8 cellular contexts compared by ENCODE assay signal in genomic region chr9:129641751-129642585, GRCh38. TPM values are rescaled to one million over a fixed set of nuclear protein-coding genes. Genes with fewer than 3 reads are reported as not detected.
A peak's percentile ranks its signal among the peaks of the same experiment; 100 is the strongest.
DNase-seq lines count a peak whose midpoint lies in the region; TF ChIP-seq lines count a peak whose summit lies in the region.

ASB6 (minus strand) TSS chr9:129642151; CDS start chr9:129641999, 152 bp downstream.

- peak; percentile 100 for DNase-seq in GM10248 (ENCODE audit: extremely low spot score)
- peak; percentile 89 for DNase-seq in HFF-Myc (ENCODE audit: extremely low read depth, low read depth)
- peak; percentile 93 for DNase-seq in NAMALWA (ENCODE audit: low spot score)
- DNase-seq in SKM-1 (lab: John Stamatoyannopoulos, UW; ENCODE audit: unreplicated experiment), result peak; percentile 90
- DNase-seq in head of caudate nucleus, result peak; percentile 83 to 99 (median 96)
- peak; percentile 98 to 99 (median 99) for DNase-seq in ovary
- peak; percentile 96 to 99 for DNase-seq in tibial artery

- peak within 1 kb of the TSS; percentile 66 to 89 for H3K27ac ChIP-seq in ovary
- H3K27ac ChIP-seq in tibial artery, result peak within 1 kb of the TSS; percentile 79 to 93

- H3K9me3 Mint-ChIP-seq in activated naive CD8-positive, alpha-beta T cell (ENCODE audit: low read depth), result no peaks in the 10 kb centered on the region

- H3K4me3 ChIP-seq in HFF-Myc (replicated peaks; ENCODE audit: low read depth, low read length), result peak within 1 kb of the TSS; percentile 95
- H3K4me3 ChIP-seq in ovary, result peak within 1 kb of the TSS; percentile 89
- H3K4me3 ChIP-seq in tibial artery, result peak within 1 kb of the TSS; percentile 92

- TF ChIP-seq CTCF in GM10248 (IDR thresholded peaks at IDR 0.05; ENCODE audit: control extremely low read depth, extremely low read depth, low read depth, missing control alignments) (peak; percentile 83), HFF-Myc (IDR thresholded peaks at IDR 0.05; ENCODE audit: low read depth, low read length, missing control alignments) (peak; percentile 92), ovary (IDR thresholded peaks at IDR 0.05) (peak; percentile 99 to 100 (median 100)), tibial artery (IDR thresholded peaks at IDR 0.05) (peak; percentile 100)

- no peaks in the 10 kb centered on the region for H3K27me3 ChIP-seq in ovary
- no peaks in the 10 kb centered on the region for H3K27me3 ChIP-seq in tibial artery

- TF ChIP-seq EP300 in ovary (IDR thresholded peaks at IDR 0.05), result no peak

- H3K4me3 Mint-ChIP-seq in activated naive CD8-positive, alpha-beta T cell, result peak within 1 kb of the TSS; percentile 92

- H3K36me3 Mint-ChIP-seq in activated naive CD8-positive, alpha-beta T cell, result no peaks in the 10 kb centered on the region

- intact Hi-C loops in head of caudate nucleus (cut with DNase I) (loop anchor here (10.0 kb wide), 1 partner anchor 143 kb away; no protein-coding TSS in a partner anchor), ovary (cut with DNase I) (loop anchor here in 3 of 4 donors (5.0 kb wide), 2 partner anchors 140 to 145 kb away; no protein-coding TSS in a partner anchor), tibial artery (cut with DNase I; ENCODE audit: low total_unique reads) (loop anchor here (1.0 to 5.0 kb wide), 2 partner anchors 95 to 142 kb away; no protein-coding TSS in a partner anchor)

- POLR2A ChIA-PET in GM10248 (lab: Yijun Ruan, JAX), result no interaction called here

- WGBS in ovary, 3 donors, result 0 to 1% (median 0%) methylated on average over 44 to 93 of the region's 93 CpGs

- CTCF ChIA-PET in GM10248 (lab: Yijun Ruan, JAX), result interaction anchor here (0.6 to 9.9 kb wide), 11 partner anchors 10 to 163 kb away, joined by 3 to 68 read pairs (median 4); partner anchors contain the start of gene NTMT1

- H3K9me3 ChIP-seq in ovary (no peaks in the 10 kb centered on the region), tibial artery (no peaks in the 10 kb centered on the region)

- H3K27ac Mint-ChIP-seq in activated naive CD8-positive, alpha-beta T cell, result peak within 1 kb of the TSS; percentile 86

- H3K36me3 ChIP-seq in ovary, result no peaks in the 10 kb centered on the region
- H3K36me3 ChIP-seq in tibial artery, result peaks cover 13 to 28% (median 27%) of the 10 kb centered on the region in 3 donors

- TF ChIP-seq POLR2A in ovary (IDR thresholded peaks at IDR 0.05), result peak; percentile 35

- H3K4me1 ChIP-seq in ovary (ENCODE audit: insufficient read depth) (peaks cover 9% of the 10 kb centered on the region), tibial artery (peaks cover 0 to 33% (median 27%) of the 10 kb centered on the region in 4 donors)

- no peaks in the 10 kb centered on the region for H3K27me3 Mint-ChIP-seq in activated naive CD8-positive, alpha-beta T cell

- peaks cover 19% of the 10 kb centered on the region for H3K4me1 Mint-ChIP-seq in activated naive CD8-positive, alpha-beta T cell (ENCODE audit: low read depth)

RNA-seq across cellular contexts. Expression of gene ASB6, which starts in this region (rescaled TPM):
- total RNA-seq in ovary, result 10 to 100 TPM; 11.3 to 20.1 (median 17.3) TPM
- polyA plus RNA-seq in ovary, result 10 to 100 TPM in 1 of 2 donors, 1 to 10 TPM in 1; 6.3 to 11.6 TPM

Comparison
In these comparisons a context has a peak if more than half of its experiments do, and no peak if none do; other contexts are left out.
1. Peak in every context shown above with its lines: DNase-seq, H3K4me3 ChIP-seq and H3K27ac ChIP-seq.